1 cellular context compared by ENCODE assay signal in the genomic region with DNA sequence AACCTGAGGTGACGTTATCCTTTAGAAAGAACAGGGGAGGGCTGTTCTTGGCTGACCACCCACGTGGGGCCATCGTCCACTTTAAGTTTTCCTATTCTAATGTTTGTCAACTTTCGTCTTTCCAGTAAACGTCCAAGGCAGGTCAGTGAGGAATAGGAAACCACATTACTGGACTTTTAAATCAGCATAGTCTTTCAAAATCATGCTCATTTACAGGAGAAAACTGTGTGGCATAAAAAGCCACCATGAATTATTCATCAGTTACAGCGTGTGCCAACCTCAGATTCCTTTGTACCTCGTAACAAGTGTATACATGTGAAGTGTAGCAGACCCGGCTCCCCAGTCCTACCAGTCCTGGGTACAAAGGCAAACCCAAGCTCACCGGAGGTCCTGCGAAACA.
TF ChIP-seq lines count a peak whose summit lies in the region.

No MANE protein-coding gene starts in this region.

TF ChIP-seq in endothelial cell of umbilical vein, 7 proteins besides CTCF, POLR2A, EP300 and RAD21:
- TF ChIP-seq MYC (IDR thresholded peaks at IDR 0.05; ENCODE audit: low read depth, low read length) (no peak), GATA2 (IDR thresholded peaks at IDR 0.05; ENCODE audit: insufficient read depth, insufficient read length, low read depth, low read length) (no peak), EZH2 (IDR thresholded peaks at IDR 0.05; ENCODE audit: borderline replicate concordance, low read depth, low read length, severe bottlenecking) (no peak), MAX (IDR thresholded peaks at IDR 0.05; ENCODE audit: insufficient read depth, insufficient read length) (no peak), POLR2AphosphoS5 (IDR thresholded peaks at IDR 0.05; ENCODE audit: insufficient read depth, low read depth, low read length) (no peak), FOS (IDR thresholded peaks at IDR 0.05; ENCODE audit: borderline replicate concordance, insufficient read depth, low read length) (no peak), JUN (IDR thresholded peaks at IDR 0.05; ENCODE audit: borderline replicate concordance, insufficient read depth, insufficient read length, low read depth) (no peak)
